16 cellular contexts compared by ENCODE assay signal in genomic region chr17:34435182-34435928, GRCh38.
"Had no signal": no experiment of that assay in that cellular context is flagged by ENCODE, and none has a peak within 500 bp of the region (broad histone marks: within the 10 kb centered on the region; RNA-seq: fewer than 3 reads in every experiment).

No MANE protein-coding gene starts in this region.

- H3K4me3 Mint-ChIP-seq: activated naive CD4-positive, alpha-beta T cell treated with anti-CD3 and anti-CD28 coated beads, Interleukin-2, amount 10 ng/mL, durations not matched to agents 7 days and 5 days; mesothelial cell of epicardium; nephron progenitor cell; stimulated activated naive B cell treated with anti-CD40 and anti-IgM and Interleukin-4, amounts not matched to agents 10 μg/mL and 1 μg/mL and 100 μg/mL, for 72 hours; T-helper 2 cell treated with Interferon-gamma antibody and Interleukin-4, amounts not matched to agents 5 μg/mL and 100 μg/mL, for 36 hours had no signal

- H3K4me1 ChIP-seq: colonic mucosa, foreskin keratinocyte, tibial nerve had no signal

- DNase-seq: activated CD4-positive, alpha-beta T cell treated with anti-CD3 and anti-CD28 coated beads for 1 hour; activated CD4-positive, alpha-beta T cell treated with anti-CD3 and anti-CD28 coated beads, Interleukin-2, amount 50 U/mL, for 48 hours; activated naive CD4-positive, alpha-beta T cell treated with anti-CD3 and anti-CD28 coated beads, Interleukin-2, amount 10 ng/mL, durations not matched to agents 7 days and 5 days; activated T-cell treated with anti-CD3 and anti-CD28 coated beads, Interleukin-2, amount 50 U/mL, for 1 hour; colonic mucosa; effector CD4-positive, alpha-beta T cell; foreskin keratinocyte; nephron progenitor cell; occipital lobe; stimulated activated naive B cell treated with anti-CD40 and anti-IgM and Interleukin-4, amounts not matched to agents 10 μg/mL and 1 μg/mL and 100 μg/mL, for 72 hours; substantia nigra had no signal

- H3K36me3 ChIP-seq: colonic mucosa, tibial nerve had no signal

- H3K27ac ChIP-seq: colonic mucosa, foreskin keratinocyte, VCaP had no signal

- H3K4me3 ChIP-seq: colonic mucosa, lung, tibial nerve had no signal

- ATAC-seq: foreskin keratinocyte; stimulated activated naive B cell treated with anti-CD40 and anti-IgM and Interleukin-4, amounts not matched to agents 10 μg/mL and 1 μg/mL and 100 μg/mL, for 72 hours had no signal

- H3K9me3 Mint-ChIP-seq: activated naive CD4-positive, alpha-beta T cell treated with anti-CD3 and anti-CD28 coated beads, Interleukin-2, amount 10 ng/mL, durations not matched to agents 7 days and 5 days; mesothelial cell of epicardium; nephron progenitor cell; stimulated activated naive B cell treated with anti-CD40 and anti-IgM and Interleukin-4, amounts not matched to agents 10 μg/mL and 1 μg/mL and 100 μg/mL, for 72 hours; T-helper 2 cell treated with Interferon-gamma antibody and Interleukin-4, amounts not matched to agents 5 μg/mL and 100 μg/mL, for 36 hours had no signal

- H3K27ac Mint-ChIP-seq: activated naive CD4-positive, alpha-beta T cell treated with anti-CD3 and anti-CD28 coated beads, Interleukin-2, amount 10 ng/mL, durations not matched to agents 7 days and 5 days; mesothelial cell of epicardium; nephron progenitor cell; stimulated activated naive B cell treated with anti-CD40 and anti-IgM and Interleukin-4, amounts not matched to agents 10 μg/mL and 1 μg/mL and 100 μg/mL, for 72 hours; T-helper 2 cell treated with Interferon-gamma antibody and Interleukin-4, amounts not matched to agents 5 μg/mL and 100 μg/mL, for 36 hours had no signal

- H3K4me1 Mint-ChIP-seq: activated naive CD4-positive, alpha-beta T cell treated with anti-CD3 and anti-CD28 coated beads, Interleukin-2, amount 10 ng/mL, durations not matched to agents 7 days and 5 days; nephron progenitor cell had no signal

- H3K9me3 ChIP-seq: colonic mucosa, tibial nerve had no signal

- H3K36me3 Mint-ChIP-seq: activated naive CD4-positive, alpha-beta T cell treated with anti-CD3 and anti-CD28 coated beads, Interleukin-2, amount 10 ng/mL, durations not matched to agents 7 days and 5 days; mesothelial cell of epicardium; stimulated activated naive B cell treated with anti-CD40 and anti-IgM and Interleukin-4, amounts not matched to agents 10 μg/mL and 1 μg/mL and 100 μg/mL, for 72 hours had no signal
